Comparison of ENCODE assay signal across 8 cellular contexts in the genomic region with DNA sequence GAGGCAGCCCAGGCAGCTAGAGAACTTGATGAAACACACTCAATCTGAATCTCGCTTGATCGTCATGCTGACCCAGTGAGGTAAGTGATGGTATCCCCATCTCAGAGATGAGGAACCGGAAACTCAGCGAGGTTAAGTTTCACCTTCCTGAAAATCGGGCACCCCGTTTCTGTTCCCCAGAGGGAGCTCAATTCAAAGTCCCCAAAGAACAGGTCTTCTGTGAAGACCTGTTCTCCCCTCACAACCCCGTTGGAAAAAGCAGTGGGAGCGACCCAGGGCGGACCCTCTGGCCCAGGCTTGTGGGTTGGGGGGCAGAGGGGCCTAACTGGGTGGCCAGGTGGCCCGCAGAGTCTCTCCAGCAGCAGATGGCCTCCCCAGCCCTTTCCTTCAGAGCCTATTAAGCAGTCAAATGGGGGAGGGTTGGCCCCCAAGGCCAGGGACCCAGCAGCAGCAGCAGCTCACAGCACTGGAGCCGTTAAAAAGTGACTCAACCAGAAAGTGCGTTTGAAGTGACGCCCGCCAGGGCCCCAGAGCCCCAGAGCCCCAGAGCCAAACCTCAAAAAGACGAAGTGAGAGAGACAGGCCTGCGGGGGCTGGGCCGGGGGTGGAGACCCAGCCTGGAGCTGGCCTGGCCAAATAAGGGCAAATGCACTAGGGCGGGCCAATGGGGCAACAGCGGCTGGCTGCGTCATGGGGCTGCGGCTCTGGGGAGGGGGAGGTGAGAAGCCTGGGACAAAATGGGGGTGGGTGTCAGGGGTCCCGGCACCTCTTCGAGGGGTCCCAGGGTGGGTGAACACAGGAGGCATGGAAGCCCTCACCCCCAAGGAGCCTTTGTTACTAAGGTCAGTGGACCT. TPM values are rescaled to one million over a fixed set of nuclear protein-coding genes. Genes with fewer than 3 reads are reported as not detected.
DNase-seq lines count a peak whose midpoint lies in the region; ATAC-seq, FAIRE-seq and TF ChIP-seq lines count a peak whose summit lies in the region.

No MANE protein-coding gene starts in this region.

- CTCF ChIA-PET in K562 (lab: Yijun Ruan, JAX; ENCODE audit: low intra/inter-chr PET ratio) = no interaction called here

- TF ChIP-seq CTCF in AG10803 (conservative IDR thresholded peaks at IDR 0.05; ENCODE audit: low read length) = no peak; the same call in 1 of the 2 replicates
- 0 out of 6 replicates have a peak, but pooled peaks of 1 of the 3 experiments have one; percentile 12 for TF ChIP-seq CTCF in K562 (IDR thresholded peaks at IDR 0.05 in 2 of 3, conservative IDR thresholded peaks at IDR 0.05 in 1 of 3; ENCODE audit: insufficient read depth in 2 of 3, low read depth in 1 of 3, low read length in 3 of 3)

- ATAC-seq in GM19438 (IDR thresholded peaks at IDR 0.05; ENCODE audit: low read depth, unreplicated experiment) = peak; percentile 55
- peak; percentile 29 for ATAC-seq in HG03469 (IDR thresholded peaks at IDR 0.05; ENCODE audit: unreplicated experiment)
- ATAC-seq in K562 = peak; percentile 80

- no peak overlapping the region for H3K4me3 ChIP-seq in AG10803 (ENCODE audit: low read length)
- peak overlapping the region; percentile 91 for H3K4me3 ChIP-seq in K562

- peaks cover 92% of the 10 kb centered on the region for H3K79me2 ChIP-seq in K562 (ENCODE audit: control insufficient read depth, insufficient read depth, low read length)

- H4K20me1 ChIP-seq in K562 (replicated peaks; ENCODE audit: control insufficient read depth, insufficient read depth, low read length) = no peaks in the 10 kb centered on the region; the same call in 1 of the 2 replicates

- in situ Hi-C loops in K562 (cut with MboI) = loop anchor here (5.0 kb wide), 1 partner anchor 79 kb away; a partner anchor contains a TSS

- H3K36me3 ChIP-seq in K562 (ENCODE audit: control insufficient read depth, insufficient read depth, low read length) = peaks cover 9% of the 10 kb centered on the region; the same call in 2 of the 3 replicates

- intact Hi-C loops in K562 (cut with micrococcal nuclease) = loop anchor here (1.0 to 10.0 kb wide), 2 partner anchors 9 to 297 kb away; no protein-coding TSS in a partner anchor

- H3K27ac ChIP-seq in K562 (ENCODE audit: extremely low read depth, low read depth, low read length) = peak overlapping the region; percentile 99

- peak; percentile 74 for TF ChIP-seq EP300 in K562 (IDR thresholded peaks at IDR 0.05; ENCODE audit: low read length)

- under 1% methylated on average over 23 of the region's 23 CpGs for WGBS in K562 (ENCODE audit: insufficient coverage, low coverage, missing lambda C conversion rate)

- H3K4me2 ChIP-seq in K562 (ENCODE audit: insufficient read depth, low read length) = peak overlapping the region; percentile 90

- peak; percentile 90 for TF ChIP-seq POLR2A in K562 (conservative IDR thresholded peaks at IDR 0.05)

- H3K9ac ChIP-seq in K562 (ENCODE audit: insufficient read depth in 1 of 2, low read depth in 2 of 2, low read length in 2 of 2) = peak overlapping the region; percentile 96 to 100

- FAIRE-seq in K562 (lab: Jason Lieb, UNC) = peak; percentile 72

- H3K9me1 ChIP-seq in K562 (ENCODE audit: control insufficient read depth, insufficient read depth, low read length) = no peaks in the 10 kb centered on the region

- POLR2A ChIA-PET in K562 (lab: Yijun Ruan, JAX) = interaction anchor here (0.6 to 10.4 kb wide), 17 partner anchors 9 to 356 kb away, joined by 3 to 257 read pairs (median 4); a partner anchor contains a TSS

- H3K9me3 ChIP-seq in K562 (replicated peaks; ENCODE audit: control insufficient read depth, insufficient read depth, low read depth, low read length) = no peaks in the 10 kb centered on the region

- peaks cover 62 to 71% of the 10 kb centered on the region in 2 experiments for H3K4me1 ChIP-seq in K562 (replicated peaks in 1 of 2; ENCODE audit: control insufficient read depth in 2 of 2, insufficient read depth in 2 of 2, low read length in 2 of 2)

- peak; percentile 3 to 6; a peak in 3 of 4 replicates for TF ChIP-seq RAD21 in K562 (CRISPR knock-in tag; conservative IDR thresholded peaks at IDR 0.05 in 1 of 2, IDR thresholded peaks at IDR 0.05 in 1 of 2)

- H3K27me3 ChIP-seq in K562 (ENCODE audit: control insufficient read depth in 2 of 2, insufficient read depth in 2 of 2, low read length in 2 of 2) = no peaks in the 10 kb centered on the region

- H2AFZ ChIP-seq in K562 (ENCODE audit: low read depth, low read length) = peak overlapping the region; percentile 75

- TSS peak; percentile 92 for BruUV-seq in K562 (replicated peaks; lab: Mats Ljungman, UMichigan)

- DNase-seq in AG10803 (ENCODE audit: low read depth) (peak; percentile 94), UCSD-AML1 (lab: John Stamatoyannopoulos, UW; ENCODE audit: unreplicated experiment) (peak; percentile 93), K562 (ENCODE audit: extremely low read depth in 1 of 4, low spot score in 3 of 4) (peak; percentile 58 to 96 (median 75)), left kidney (ENCODE audit: low read depth, low spot score) (peak; percentile 87), foreskin melanocyte (no peak)
- peak; percentile 90 to 95 for DNase-seq in stimulated activated CD4-positive, alpha-beta T cell treated with anti-CD3 and anti-CD28 coated beads, Interleukin-4, amount 100 ng/mL, for 48 hours (ENCODE audit: low read depth in 2 of 2)

RNA-seq across cellular contexts. Expression of a gene that starts 9.2 kb away (rescaled TPM):
- total RNA-seq in K562 (2011; cell fraction: chromatin; rRNA removed; ENCODE audit: low replicate concordance) = 26.2 and 58.3 TPM in 2 replicates
- 24.0 and 24.1 TPM in 2 replicates for total RNA-seq in K562 (2011; cell fraction: nucleolus; rRNA removed)
- 18.1 and 18.9 TPM in 2 replicates for total RNA-seq in K562 (2011; cell fraction: nucleoplasm; rRNA removed)
- total RNA-seq in K562 (2014; rRNA removed) (1.0 and 1.8 TPM in 2 replicates), K562 (2014; rRNA removed; fragmentation: Illumina TruSeq; extraction: Trizol) (0.57 and 0.87 TPM in 2 replicates), K562 (2015; rRNA removed; fragmentation: Illumina TruSeq; extraction: Trizol) (0.94 and 1.2 TPM in 2 replicates), K562 (2021) (1.7 and 3.3 TPM in 2 replicates)
- polyA plus RNA-seq in K562 (2011; rRNA removed) (3.2 and 3.3 TPM in 2 replicates), K562 (2014; fragmentation: Illumina TruSeq; extraction: Trizol) (1.1 and 1.2 TPM in 2 replicates), K562 (2014; fragmentation: Nextera tagmentation; extraction: Ambion mirVana) (not detected), K562 (2014; rRNA removed) (1.6 and 3.9 TPM in 2 replicates)
- 2.4 and 2.6 TPM in 2 replicates for polyA plus RNA-seq in K562 (2011; cell fraction: cytosol; rRNA removed)
- polyA plus RNA-seq in K562 (2011; cell fraction: nucleus; rRNA removed) = 26.8 and 38.8 TPM in 2 replicates
- polyA plus RNA-seq in K562 (2012) = 3.0 and 5.1 TPM in 2 replicates
- polyA minus RNA-seq in K562 (2011; rRNA and poly(A)+ RNA removed) = 1.1 and 1.8 TPM in 2 replicates
- 0.76 and 2.1 TPM in 2 replicates for polyA minus RNA-seq in K562 (2011; cell fraction: cytosol; rRNA and poly(A)+ RNA removed)
- 4.1 and 6.2 TPM in 2 replicates for polyA minus RNA-seq in K562 (2011; cell fraction: nucleus; rRNA and poly(A)+ RNA removed)

RNA-seq across cellular contexts. Expression of a gene that starts 14.2 kb away (rescaled TPM):
- total RNA-seq in K562 (2011; cell fraction: chromatin; rRNA removed; ENCODE audit: low replicate concordance) = 26.0 and 31.9 TPM in 2 replicates
- total RNA-seq in K562 (2011; cell fraction: nucleolus; rRNA removed) = 30.7 and 32.8 TPM in 2 replicates
- 38.1 and 51.1 TPM in 2 replicates for total RNA-seq in K562 (2011; cell fraction: nucleoplasm; rRNA removed)
- total RNA-seq in K562 (2014; rRNA removed) = 62.1 and 94.0 TPM in 2 replicates
- 102 and 108 TPM in 2 replicates for total RNA-seq in K562 (2014; rRNA removed; fragmentation: Illumina TruSeq; extraction: Trizol)
- 90.6 and 94.8 TPM in 2 replicates for total RNA-seq in K562 (2015; rRNA removed; fragmentation: Illumina TruSeq; extraction: Trizol)
- total RNA-seq in K562 (2021) = 105 and 111 TPM in 2 replicates
- 198 and 273 TPM in 2 replicates for polyA plus RNA-seq in K562 (2011; rRNA removed)
- polyA plus RNA-seq in K562 (2011; cell fraction: cytosol; rRNA removed) = 118 and 163 TPM in 2 replicates
- 45.3 and 71.9 TPM in 2 replicates for polyA plus RNA-seq in K562 (2011; cell fraction: nucleus; rRNA removed)
- polyA plus RNA-seq in K562 (2012) = 120 and 125 TPM in 2 replicates
- polyA plus RNA-seq in K562 (2014; fragmentation: Illumina TruSeq; extraction: Trizol) = 116 and 140 TPM in 2 replicates
- 100 to 1,000 TPM; 235 to 320 TPM for polyA plus RNA-seq in K562 (2014; fragmentation: Nextera tagmentation; extraction: Ambion mirVana)
- 113 and 117 TPM in 2 replicates for polyA plus RNA-seq in K562 (2014; rRNA removed)
- polyA minus RNA-seq in K562 (2011; rRNA and poly(A)+ RNA removed) = 107 and 135 TPM in 2 replicates
- 23.5 and 42.2 TPM in 2 replicates for polyA minus RNA-seq in K562 (2011; cell fraction: cytosol; rRNA and poly(A)+ RNA removed)
- polyA minus RNA-seq in K562 (2011; cell fraction: nucleus; rRNA and poly(A)+ RNA removed) = 12.4 and 23.0 TPM in 2 replicates

RNA-seq across cellular contexts. Expression of a gene that starts 57.1 kb away (rescaled TPM):
- total RNA-seq in K562 (2011; cell fraction: chromatin; rRNA removed; ENCODE audit: low replicate concordance) = 0.12 and 0.14 TPM in 2 replicates
- 0.17 TPM in 1 of 2 replicates, not detected in the other for total RNA-seq in K562 (2011; cell fraction: nucleolus; rRNA removed)
- not detected in 2 replicates for total RNA-seq in K562 (2011; cell fraction: nucleoplasm; rRNA removed)
- total RNA-seq in K562 (2014; rRNA removed) = not detected in 2 replicates
- total RNA-seq in K562 (2014; rRNA removed; fragmentation: Illumina TruSeq; extraction: Trizol) = not detected in 2 replicates
- total RNA-seq in K562 (2015; rRNA removed; fragmentation: Illumina TruSeq; extraction: Trizol) = not detected in 2 replicates
- total RNA-seq in K562 (2021) = 0.47 TPM in 1 of 2 replicates, not detected in the other
- polyA plus RNA-seq in K562 (2011; rRNA removed) = 0.15 and 0.39 TPM in 2 replicates
- polyA plus RNA-seq in K562 (2011; cell fraction: cytosol; rRNA removed) = 0.06 and 0.33 TPM in 2 replicates
- polyA plus RNA-seq in K562 (2011; cell fraction: nucleus; rRNA removed) = 0.06 and 0.34 TPM in 2 replicates
- polyA plus RNA-seq in K562 (2012) = 0.03 and 0.08 TPM in 2 replicates
- 0.06 TPM in 1 of 2 replicates, not detected in the other for polyA plus RNA-seq in K562 (2014; fragmentation: Illumina TruSeq; extraction: Trizol)
- under 1 TPM in 1 of 2 experiments, not detected in 1; 0.04 TPM for polyA plus RNA-seq in K562 (2014; fragmentation: Nextera tagmentation; extraction: Ambion mirVana)
- polyA plus RNA-seq in K562 (2014; rRNA removed) = 0.03 TPM in 1 of 2 replicates, not detected in the other
- 0.06 and 0.32 TPM in 2 replicates for polyA minus RNA-seq in K562 (2011; rRNA and poly(A)+ RNA removed)
- not detected in 2 replicates for polyA minus RNA-seq in K562 (2011; cell fraction: cytosol; rRNA and poly(A)+ RNA removed)
- polyA minus RNA-seq in K562 (2011; cell fraction: nucleus; rRNA and poly(A)+ RNA removed) = not detected in 2 replicates

Comparison
In these comparisons a context has a peak if more than half of its experiments do, and no peak if none do; other contexts are left out.
1. ATAC-seq: peak in every context shown above with its lines; median percentile 80 in K562; 55 in GM19438; 29 in HG03469.